Comparison of ENCODE assay signal across 25 cellular contexts in the genomic region with DNA sequence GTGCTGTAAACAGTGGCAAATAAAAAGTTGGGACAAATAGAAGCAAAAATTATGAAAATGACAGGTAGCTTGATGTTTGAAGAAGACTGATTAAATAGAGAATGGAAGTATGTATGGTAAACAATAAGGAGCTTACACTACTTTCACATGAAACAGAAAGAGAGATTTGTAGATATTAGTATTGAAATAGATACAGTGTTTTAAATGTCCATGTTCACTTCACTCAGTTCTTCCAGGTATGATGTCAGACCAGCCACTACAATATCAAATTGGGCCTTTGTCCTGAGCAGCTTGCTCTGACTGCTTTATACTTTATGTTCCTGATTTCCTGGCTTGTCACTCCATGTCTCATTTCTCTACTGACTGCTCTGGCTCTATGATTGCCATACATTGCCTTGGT.
"Had no signal": no experiment of that assay in that cellular context is flagged by ENCODE, and none has a peak within 500 bp of the region (broad histone marks: within the 10 kb centered on the region; RNA-seq: fewer than 3 reads in every experiment).

No MANE protein-coding gene starts in this region.

- DNase-seq: Kasumi-1, MM.1S, NCI-H1092 treated with DMSO at 0.1 percent for 48 hours, NCI-H1436, NCI-H187, NCI-H2029, NCI-H2081 treated with DMSO at 0.1 percent for 48 hours, NCI-H2171, NCI-H226, NCI-H446, NCI-H510A, NCI-H524 treated with DMSO at 0.1 percent for 48 hours, NCI-H69, NCI-H774, Right ventricle myocardium superior, RPMI8226, SIG-M5 had no signal

- H3K4me3 ChIP-seq: K562, SJSA1, SK-N-MC had no signal

- H3K4me2 ChIP-seq: KMS-11 had no signal

- H3K4me1 ChIP-seq: SJSA1 had no signal

- H3K4me1 Mint-ChIP-seq: IgD-negative memory B cell had no signal

- H3K27ac Mint-ChIP-seq: IgD-negative memory B cell had no signal

- H3K9me3 Mint-ChIP-seq: IgD-negative memory B cell had no signal

- H3K36me3 ChIP-seq: SJSA1 had no signal

- H3K27ac ChIP-seq: HL-60, KMS-11, SJSA1, SK-N-MC had no signal

- ATAC-seq: K562 had no signal

- FAIRE-seq: HTR-8/SVneo, K562, RCC 7860 had no signal

- H3K4me3 Mint-ChIP-seq: IgD-negative memory B cell had no signal

- H3K9ac ChIP-seq: KMS-11 had no signal

- H3K9me3 ChIP-seq: SJSA1 had no signal

- H3K27me3 ChIP-seq: SJSA1 had no signal
